Comparison of ENCODE assay signal across 8 cellular contexts in the genomic region with DNA sequence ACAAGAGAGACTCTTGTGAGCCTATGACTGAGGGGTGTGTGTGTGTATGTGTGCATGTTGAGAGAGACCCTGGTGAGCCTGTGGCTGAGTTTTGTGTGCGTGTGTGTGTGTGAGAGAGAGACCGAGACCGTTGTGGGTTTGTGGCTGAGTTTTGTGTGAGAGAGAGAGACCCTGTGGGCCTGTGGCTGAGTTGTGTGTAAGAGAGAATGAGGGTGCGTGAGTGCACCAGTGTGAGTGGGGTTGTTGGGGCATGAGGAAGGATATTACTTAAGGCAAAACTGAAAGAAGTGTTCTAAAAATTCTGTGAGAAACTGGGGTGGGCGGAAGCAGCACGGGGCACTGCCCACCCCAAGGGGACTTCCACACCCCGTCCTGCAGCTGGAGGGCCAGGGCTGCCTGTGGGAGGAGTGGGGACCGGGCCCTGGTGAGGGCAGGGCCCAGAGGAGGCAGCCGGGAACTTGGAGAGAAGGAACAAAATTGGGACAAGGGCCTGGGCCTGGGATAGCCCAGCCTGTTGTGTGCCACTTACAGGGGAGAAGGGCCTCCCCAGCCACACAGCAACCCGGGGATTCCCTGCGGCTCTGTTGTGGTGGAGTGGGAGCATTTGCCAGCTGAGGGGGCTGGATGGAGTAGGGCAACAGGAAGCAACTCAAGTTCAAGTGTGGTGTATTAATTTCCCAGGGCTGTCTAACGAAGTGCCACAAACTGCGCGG. TPM values are rescaled to one million over a fixed set of nuclear protein-coding genes. Genes with fewer than 3 reads are reported as not detected.
DNase-seq lines count a peak whose midpoint lies in the region; ATAC-seq and TF ChIP-seq lines count a peak whose summit lies in the region.

No MANE protein-coding gene starts in this region.

- no peak overlapping the region for H3K9ac ChIP-seq in SK-N-SH
- H3K9ac ChIP-seq in rectal smooth muscle tissue (ENCODE audit: low read length) = no peak overlapping the region

- ATAC-seq in SK-N-SH treated with all-trans-retinoic acid at 6 μM for 48 hours (no peak), HG03354 (IDR thresholded peaks at IDR 0.05; ENCODE audit: poor library complexity, severe bottlenecking, unreplicated experiment) (peak; percentile 55)

- no peak for TF ChIP-seq EP300 in SK-N-SH (IDR thresholded peaks at IDR 0.05; ENCODE audit: borderline replicate concordance in 1 of 2, low read depth in 1 of 2, low read length in 1 of 2)

- WGBS in SK-N-SH (ENCODE audit: low lambda C conversion rate) = 91% methylated on average over 11 of the region's 14 CpGs
- 84 to 86% methylated on average over 14 of the region's 14 CpGs for WGBS in ectodermal cell, 2 experiments

- no peak overlapping the region for H3K4me3 ChIP-seq in SK-N-SH (ENCODE audit: low read depth in 2 of 2, low read length in 1 of 2)
- no peak overlapping the region for H3K4me3 ChIP-seq in ectodermal cell (ENCODE audit: insufficient read depth, low read depth, low read length)
- H3K4me3 ChIP-seq in rectal smooth muscle tissue (ENCODE audit: low read length) = peak overlapping the region; percentile 46

- H3K27me3 ChIP-seq in SK-N-SH (ENCODE audit: insufficient read depth) (no peaks in the 10 kb centered on the region), ectodermal cell (ENCODE audit: control insufficient read depth, insufficient read depth, low read length, poor library complexity, severe bottlenecking) (no peaks in the 10 kb centered on the region), rectal smooth muscle tissue (ENCODE audit: control insufficient read depth, insufficient read depth, low read length) (no peaks in the 10 kb centered on the region)

- H3K9me3 ChIP-seq in SK-N-SH = no peaks in the 10 kb centered on the region
- no peaks in the 10 kb centered on the region for H3K9me3 ChIP-seq in ectodermal cell (ENCODE audit: control insufficient read depth, low read length)

- TF ChIP-seq CTCF in SK-N-SH (IDR thresholded peaks at IDR 0.05) = no peak

- CTCF ChIA-PET in SK-N-SH (lab: Yijun Ruan, JAX) = no interaction called here

- no peak for TF ChIP-seq RAD21 in SK-N-SH (IDR thresholded peaks at IDR 0.05; ENCODE audit: low read length)

- H3K36me3 ChIP-seq in SK-N-SH (replicated peaks in 1 of 2; ENCODE audit: control insufficient read depth in 1 of 2, insufficient read depth in 2 of 2, low read length in 1 of 2) = no peaks in the 10 kb centered on the region
- H3K36me3 ChIP-seq in ectodermal cell (ENCODE audit: control insufficient read depth, insufficient read depth, low read length) = no peaks in the 10 kb centered on the region
- no peaks in the 10 kb centered on the region for H3K36me3 ChIP-seq in rectal smooth muscle tissue (ENCODE audit: control insufficient read depth, insufficient read depth, low read length)

- no peak overlapping the region for H3K27ac ChIP-seq in SK-N-SH (ENCODE audit: low read depth in 2 of 2, low read length in 1 of 2)
- peak overlapping the region; percentile 8 for H3K27ac ChIP-seq in ectodermal cell (ENCODE audit: insufficient read depth, low read depth, low read length, poor library complexity, severe bottlenecking)
- H3K27ac ChIP-seq in rectal smooth muscle tissue (ENCODE audit: low read depth, low read length) = peak overlapping the region; percentile 8

- DNase-seq in SK-N-SH = no peak
- peak; percentile 77 to 80 for DNase-seq in activated CD4-positive, alpha-beta T cell treated with anti-CD3 and anti-CD28 coated beads for 4 hours
- no peak for DNase-seq in NCI-H1694 treated with DMSO at 0.1 percent for 48 hours (lab: John Stamatoyannopoulos, UW)
- DNase-seq in NCI-H345 (lab: John Stamatoyannopoulos, UW) = no peak

- no peak overlapping the region for H2AFZ ChIP-seq in SK-N-SH (ENCODE audit: low read depth)

- no peaks in the 10 kb centered on the region for H4K20me1 ChIP-seq in SK-N-SH (ENCODE audit: insufficient read depth)

- no peaks in the 10 kb centered on the region for H3K9me2 ChIP-seq in SK-N-SH

- peak overlapping the region; percentile 8; the same call in 1 of the 2 replicates for H3K4me2 ChIP-seq in SK-N-SH

- H3K79me2 ChIP-seq in SK-N-SH (ENCODE audit: insufficient read depth) = peaks cover 16% of the 10 kb centered on the region; the same call in 1 of the 2 replicates

- POLR2A ChIA-PET in SK-N-SH (lab: Yijun Ruan, JAX) = no interaction called here

- H3K4me1 ChIP-seq in SK-N-SH (ENCODE audit: control insufficient read depth in 1 of 2, insufficient read depth in 2 of 2, low read depth in 1 of 2, low read length in 1 of 2) = peaks cover 0 to 47% of the 10 kb centered on the region in 2 experiments; a peak in 3 of 4 replicates
- peaks cover 33% of the 10 kb centered on the region for H3K4me1 ChIP-seq in ectodermal cell (ENCODE audit: control insufficient read depth, insufficient read depth, low read length)
- peaks cover 28% of the 10 kb centered on the region for H3K4me1 ChIP-seq in rectal smooth muscle tissue (ENCODE audit: control insufficient read depth, insufficient read depth, low read length)

- H3F3A ChIP-seq in SK-N-SH (replicated peaks; ENCODE audit: insufficient read depth) = peaks cover 9% of the 10 kb centered on the region

TF ChIP-seq in SK-N-SH, 30 proteins besides CTCF, POLR2A, EP300 and RAD21:
- TF ChIP-seq, protein P1, sequence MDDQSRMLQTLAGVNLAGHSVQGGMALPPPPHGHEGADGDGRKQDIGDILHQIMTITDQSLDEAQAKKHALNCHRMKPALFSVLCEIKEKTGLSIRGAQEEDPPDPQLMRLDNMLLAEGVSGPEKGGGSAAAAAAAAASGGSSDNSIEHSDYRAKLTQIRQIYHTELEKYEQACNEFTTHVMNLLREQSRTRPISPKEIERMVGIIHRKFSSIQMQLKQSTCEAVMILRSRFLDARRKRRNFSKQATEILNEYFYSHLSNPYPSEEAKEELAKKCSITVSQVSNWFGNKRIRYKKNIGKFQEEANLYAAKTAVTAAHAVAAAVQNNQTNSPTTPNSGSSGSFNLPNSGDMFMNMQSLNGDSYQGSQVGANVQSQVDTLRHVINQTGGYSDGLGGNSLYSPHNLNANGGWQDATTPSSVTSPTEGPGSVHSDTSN (IDR thresholded peaks at IDR 0.05) = no peak
- TF ChIP-seq GATA2 (CRISPR knock-in tag; IDR thresholded peaks at IDR 0.05) = no peak
- TF ChIP-seq NRF1 (IDR thresholded peaks at IDR 0.05; ENCODE audit: low read depth, low read length) = no peak
- TF ChIP-seq FOSL2 (IDR thresholded peaks at IDR 0.05; ENCODE audit: borderline replicate concordance, low read depth) = no peak
- TF ChIP-seq, protein P2, sequence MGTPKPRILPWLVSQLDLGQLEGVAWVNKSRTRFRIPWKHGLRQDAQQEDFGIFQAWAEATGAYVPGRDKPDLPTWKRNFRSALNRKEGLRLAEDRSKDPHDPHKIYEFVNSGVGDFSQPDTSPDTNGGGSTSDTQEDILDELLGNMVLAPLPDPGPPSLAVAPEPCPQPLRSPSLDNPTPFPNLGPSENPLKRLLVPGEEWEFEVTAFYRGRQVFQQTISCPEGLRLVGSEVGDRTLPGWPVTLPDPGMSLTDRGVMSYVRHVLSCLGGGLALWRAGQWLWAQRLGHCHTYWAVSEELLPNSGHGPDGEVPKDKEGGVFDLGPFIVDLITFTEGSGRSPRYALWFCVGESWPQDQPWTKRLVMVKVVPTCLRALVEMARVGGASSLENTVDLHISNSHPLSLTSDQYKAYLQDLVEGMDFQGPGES (IDR thresholded peaks at IDR 0.05; ENCODE audit: low read depth, low read length) = no peak
- no peak for TF ChIP-seq JUND (IDR thresholded peaks at IDR 0.05)
- TF ChIP-seq MEF2A (IDR thresholded peaks at IDR 0.05; ENCODE audit: borderline replicate concordance, low read depth) = no peak

TF ChIP-seq in SK-N-SH treated with all-trans-retinoic acid at 6 μM for 48 hours, 23 proteins besides CTCF, POLR2A, EP300 and RAD21 (continues in another document):
- TF ChIP-seq, protein P3, sequence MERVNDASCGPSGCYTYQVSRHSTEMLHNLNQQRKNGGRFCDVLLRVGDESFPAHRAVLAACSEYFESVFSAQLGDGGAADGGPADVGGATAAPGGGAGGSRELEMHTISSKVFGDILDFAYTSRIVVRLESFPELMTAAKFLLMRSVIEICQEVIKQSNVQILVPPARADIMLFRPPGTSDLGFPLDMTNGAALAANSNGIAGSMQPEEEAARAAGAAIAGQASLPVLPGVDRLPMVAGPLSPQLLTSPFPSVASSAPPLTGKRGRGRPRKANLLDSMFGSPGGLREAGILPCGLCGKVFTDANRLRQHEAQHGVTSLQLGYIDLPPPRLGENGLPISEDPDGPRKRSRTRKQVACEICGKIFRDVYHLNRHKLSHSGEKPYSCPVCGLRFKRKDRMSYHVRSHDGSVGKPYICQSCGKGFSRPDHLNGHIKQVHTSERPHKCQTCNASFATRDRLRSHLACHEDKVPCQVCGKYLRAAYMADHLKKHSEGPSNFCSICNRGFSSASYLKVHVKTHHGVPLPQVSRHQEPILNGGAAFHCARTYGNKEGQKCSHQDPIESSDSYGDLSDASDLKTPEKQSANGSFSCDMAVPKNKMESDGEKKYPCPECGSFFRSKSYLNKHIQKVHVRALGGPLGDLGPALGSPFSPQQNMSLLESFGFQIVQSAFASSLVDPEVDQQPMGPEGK (CRISPR knock-in tag; IDR thresholded peaks at IDR 0.05; ENCODE audit: borderline replicate concordance) = no peak
- TF ChIP-seq, protein P4, sequence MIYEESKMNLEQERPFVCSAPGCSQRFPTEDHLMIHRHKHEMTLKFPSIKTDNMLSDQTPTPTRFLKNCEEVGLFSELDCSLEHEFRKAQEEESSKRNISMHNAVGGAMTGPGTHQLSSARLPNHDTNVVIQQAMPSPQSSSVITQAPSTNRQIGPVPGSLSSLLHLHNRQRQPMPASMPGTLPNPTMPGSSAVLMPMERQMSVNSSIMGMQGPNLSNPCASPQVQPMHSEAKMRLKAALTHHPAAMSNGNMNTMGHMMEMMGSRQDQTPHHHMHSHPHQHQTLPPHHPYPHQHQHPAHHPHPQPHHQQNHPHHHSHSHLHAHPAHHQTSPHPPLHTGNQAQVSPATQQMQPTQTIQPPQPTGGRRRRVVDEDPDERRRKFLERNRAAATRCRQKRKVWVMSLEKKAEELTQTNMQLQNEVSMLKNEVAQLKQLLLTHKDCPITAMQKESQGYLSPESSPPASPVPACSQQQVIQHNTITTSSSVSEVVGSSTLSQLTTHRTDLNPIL (CRISPR knock-in tag; IDR thresholded peaks at IDR 0.05; ENCODE audit: low read depth) = no peak
- TF ChIP-seq ZNF565 (CRISPR knock-in tag; conservative IDR thresholded peaks at IDR 0.05; ENCODE audit: low read depth) = no peak

RNA-seq across cellular contexts. Expression of a gene that starts 22.0 kb away (rescaled TPM):
- 6.2 and 6.8 TPM in 2 replicates for polyA plus RNA-seq in SK-N-SH (2012; rRNA removed)
- polyA plus RNA-seq in SK-N-SH (2012; cell fraction: cytosol; rRNA removed) = 4.6 and 4.9 TPM in 2 replicates
- polyA plus RNA-seq in SK-N-SH (2012; cell fraction: nucleus; rRNA removed) = 15.8 and 17.0 TPM in 2 replicates
- polyA plus RNA-seq in ectodermal cell (2013, experiment 1 of 4) = 15.9 TPM
- 20.0 TPM for polyA plus RNA-seq in ectodermal cell (2013, experiment 2 of 4)
- 15.6 TPM for polyA plus RNA-seq in ectodermal cell (2013, experiment 3 of 4)
- 17.3 TPM for polyA plus RNA-seq in ectodermal cell (2013, experiment 4 of 4)

Comparison
In these comparisons a context has a peak if more than half of its experiments do, and no peak if none do; other contexts are left out.
1. DNase-seq: peak in activated CD4-positive, alpha-beta T cell treated with anti-CD3 and anti-CD28 coated beads for 4 hours (2 of 2); none in SK-N-SH (single experiment), NCI-H1694 treated with DMSO at 0.1 percent for 48 hours (single experiment) and NCI-H345 (single experiment).
2. H3K27ac ChIP-seq: peak in ectodermal cell (single experiment) and rectal smooth muscle tissue (single experiment); none in SK-N-SH (0 of 2).